8 cellular contexts compared by ENCODE assay signal in genomic region chr5:36878421-36879088, GRCh38. TPM values are rescaled to one million over a fixed set of nuclear protein-coding genes. Genes with fewer than 3 reads are reported as not detected.
DNase-seq lines count a peak whose midpoint lies in the region; ATAC-seq and TF ChIP-seq lines count a peak whose summit lies in the region.

No MANE protein-coding gene starts in this region.

- no peaks in the 10 kb centered on the region for H3K36me3 Mint-ChIP-seq in IgD-negative memory B cell

- H3K4me3 Mint-ChIP-seq in IgD-negative memory B cell: peak overlapping the region; percentile 91 to 98 (median 96)

- peaks cover 20% of the 10 kb centered on the region for H3K79me2 ChIP-seq in parathyroid adenoma

- no peaks in the 10 kb centered on the region for H3K9me3 ChIP-seq in parathyroid adenoma (ENCODE audit: control insufficient read depth, low read length)

- H3K36me3 ChIP-seq in parathyroid adenoma (ENCODE audit: control insufficient read depth, insufficient read depth, low read length): no peaks in the 10 kb centered on the region

- peak overlapping the region; percentile 97 for H3K27ac ChIP-seq in VCaP
- H3K27ac ChIP-seq in parathyroid adenoma: peak overlapping the region; percentile 96

- TF ChIP-seq CTCF in VCaP (conservative IDR thresholded peaks at IDR 0.05) (no peak), fibroblast of the aortic adventitia (IDR thresholded peaks at IDR 0.05; ENCODE audit: insufficient read depth, low read length) (no peak), parathyroid adenoma (IDR thresholded peaks at IDR 0.05) (no peak)

- peak overlapping the region; percentile 96 for H3K4me2 ChIP-seq in parathyroid adenoma (ENCODE audit: low read length)

- H3K9ac ChIP-seq in parathyroid adenoma: no peak overlapping the region

- H3K27me3 Mint-ChIP-seq in IgD-negative memory B cell: no peaks in the 10 kb centered on the region

- peak overlapping the region; percentile 88 for H3K4me3 ChIP-seq in fibroblast of the aortic adventitia (ENCODE audit: low read depth, low read length)
- peak overlapping the region; percentile 94 for H3K4me3 ChIP-seq in parathyroid adenoma (ENCODE audit: low read depth, low read length)

- peak; percentile 31 for DNase-seq in DMS153 treated with DMSO at 0.1 percent for 48 hours (lab: John Stamatoyannopoulos, UW; ENCODE audit: unreplicated experiment)
- DNase-seq in fibroblast of the aortic adventitia (ENCODE audit: low read depth): peak; percentile 51

- H3K4me1 Mint-ChIP-seq in IgD-negative memory B cell: peaks cover 39 to 45% (median 43%) of the 10 kb centered on the region in 3 donors

- peak overlapping the region; percentile 92 to 98 (median 94) for H3K27ac Mint-ChIP-seq in IgD-negative memory B cell

- no peak overlapping the region for H2AFZ ChIP-seq in parathyroid adenoma

- H3K4me1 ChIP-seq in parathyroid adenoma: peaks cover 10% of the 10 kb centered on the region

- ATAC-seq in HG03378 (IDR thresholded peaks at IDR 0.05; ENCODE audit: unreplicated experiment) (no peak), HG02870 (IDR thresholded peaks at IDR 0.05; ENCODE audit: unreplicated experiment) (no peak), HG03342 (IDR thresholded peaks at IDR 0.05; ENCODE audit: unreplicated experiment) (no peak)

- H3K9me3 Mint-ChIP-seq in IgD-negative memory B cell: peaks cover 0 to 1% (median 0%) of the 10 kb centered on the region in 3 donors

- H3K27me3 ChIP-seq in parathyroid adenoma (ENCODE audit: control insufficient read depth, insufficient read depth, low read length): no peaks in the 10 kb centered on the region

RNA-seq across cellular contexts. Expression of gene NIPBL, which starts 2.0 kb away (rescaled TPM):
- polyA plus RNA-seq in IgD-negative memory B cell: 20.2 TPM
- total RNA-seq in fibroblast of the aortic adventitia (ENCODE audit: low replicate concordance): 38.2 and 41.8 TPM in 2 replicates
